Comparison of ENCODE assay signal across 13 cellular contexts in genomic region chr3:53195066-53195450, GRCh38.
"Had no signal": no experiment of that assay in that cellular context is flagged by ENCODE, and none has a peak within 500 bp of the region (broad histone marks: within the 10 kb centered on the region; RNA-seq: fewer than 3 reads in every experiment).

No MANE protein-coding gene starts in this region.

- H3K9me3 ChIP-seq: adrenal gland, psoas muscle, spleen, suprapubic skin, upper lobe of right lung had no signal

- H3K27ac Mint-ChIP-seq: activated CD4-positive, alpha-beta memory T cell treated with anti-CD3 and anti-CD28 coated beads, Interleukin-2, amount 10 ng/mL, durations not matched to agents 7 days and 5 days; T-helper 2 cell treated with Interferon-gamma antibody and Interleukin-4, amounts not matched to agents 5 μg/mL and 100 μg/mL, for 36 hours had no signal

- H3K4me3 Mint-ChIP-seq: activated CD4-positive, alpha-beta memory T cell treated with anti-CD3 and anti-CD28 coated beads, Interleukin-2, amount 10 ng/mL, durations not matched to agents 7 days and 5 days; brain; T-helper 2 cell treated with Interferon-gamma antibody and Interleukin-4, amounts not matched to agents 5 μg/mL and 100 μg/mL, for 36 hours had no signal

- H3K27me3 ChIP-seq: adrenal gland, suprapubic skin, upper lobe of right lung had no signal

- H3K36me3 Mint-ChIP-seq: brain had no signal

- H3K4me3 ChIP-seq: adrenal gland, psoas muscle, suprapubic skin, upper lobe of right lung had no signal

- H3K27ac ChIP-seq: psoas muscle, suprapubic skin had no signal

- H3K9me3 Mint-ChIP-seq: activated CD4-positive, alpha-beta memory T cell treated with anti-CD3 and anti-CD28 coated beads, Interleukin-2, amount 10 ng/mL, durations not matched to agents 7 days and 5 days; brain; naive thymus-derived CD4-positive, alpha-beta T cell; T-helper 2 cell treated with Interferon-gamma antibody and Interleukin-4, amounts not matched to agents 5 μg/mL and 100 μg/mL, for 36 hours had no signal

- DNase-seq: activated CD4-positive, alpha-beta memory T cell treated with anti-CD3 and anti-CD28 coated beads, Interleukin-2, amount 10 ng/mL, durations not matched to agents 7 days and 5 days; activated CD4-positive, alpha-beta T cell treated with anti-CD3 and anti-CD28 coated beads for 1 hour; activated CD8-positive, alpha-beta memory T cell treated with anti-CD3 and anti-CD28 coated beads, Interleukin-2, amount 50 U/mL, for 4 hours; activated naive CD4-positive, alpha-beta T cell treated with anti-CD3 and anti-CD28 coated beads, Interleukin-2, amount 50 U/mL, for 16 hours; naive thymus-derived CD4-positive, alpha-beta T cell; stimulated activated CD4-positive, alpha-beta T cell treated with anti-CD3 and anti-CD28 coated beads, Interleukin-1b, Interleukin-23, amount 100 ng/mL, for 48 hours had no signal
